ENCODE assay signal across 8 cellular contexts in genomic region chr11:125568970-125569912, GRCh38. TPM values are rescaled to one million over a fixed set of nuclear protein-coding genes. Genes with fewer than 3 reads are reported as not detected.
DNase-seq lines count a peak whose midpoint lies in the region; TF ChIP-seq lines count a peak whose summit lies in the region.

EI24 (plus strand) TSS chr11:125569477; CDS start chr11:125572528, 3,051 bp downstream.

- no peak within 1 kb of the TSS for H2BK20ac ChIP-seq in H9 (ENCODE audit: low read depth, low read length, poor library complexity, severe bottlenecking)

- H4K20me1 ChIP-seq in H9 (ENCODE audit: control insufficient read depth, insufficient read depth, insufficient read length) (no peaks in the 10 kb centered on the region), neural progenitor cell (ENCODE audit: low read depth) (peaks cover 10% of the 10 kb centered on the region)

- peak; percentile 82 for TF ChIP-seq CTCF in H9 (conservative IDR thresholded peaks at IDR 0.05)
- TF ChIP-seq CTCF in foreskin fibroblast (IDR thresholded peaks at IDR 0.05; ENCODE audit: low read depth, low read length) = peak; percentile 77
- TF ChIP-seq CTCF in neural progenitor cell (IDR thresholded peaks at IDR 0.05) = peak; percentile 78

- no peak within 1 kb of the TSS for H3K4ac ChIP-seq in H9 (ENCODE audit: low read depth, low read length)

- no peak within 1 kb of the TSS for H2AFZ ChIP-seq in H9 (ENCODE audit: low read length)
- H2AFZ ChIP-seq in neural progenitor cell (replicated peaks) = peak within 1 kb of the TSS; percentile 82

- H3K23ac ChIP-seq in H9 (ENCODE audit: insufficient read length, low read depth, low read length) = no peak within 1 kb of the TSS

- no peak within 1 kb of the TSS for H3K18ac ChIP-seq in H9 (ENCODE audit: insufficient read length, low read depth, low read length)

- H3K27me3 ChIP-seq in H9 (ENCODE audit: insufficient read depth, low read length) = no peaks in the 10 kb centered on the region
- no peaks in the 10 kb centered on the region for H3K27me3 ChIP-seq in neural progenitor cell

- H3F3A ChIP-seq in neural progenitor cell (ENCODE audit: low read depth) = no peaks in the 10 kb centered on the region

- no peak within 1 kb of the TSS for H3K56ac ChIP-seq in H9 (ENCODE audit: insufficient read length, low read depth, low read length)

- H3K4me3 Mint-ChIP-seq in H9 (peak within 1 kb of the TSS; percentile 82 to 89), neural progenitor cell (peak within 1 kb of the TSS; percentile 95)

- no peak within 1 kb of the TSS for H3T11ph ChIP-seq in H9 (ENCODE audit: low read length)

- H4K91ac ChIP-seq in H9 (ENCODE audit: insufficient read length, low read depth, low read length) = no peak within 1 kb of the TSS

- H3K9me3 ChIP-seq in H9 (ENCODE audit: control insufficient read depth, low read depth, low read length) (no peaks in the 10 kb centered on the region), neural progenitor cell (ENCODE audit: low read depth) (no peaks in the 10 kb centered on the region)

- H3K4me2 ChIP-seq in H9 (ENCODE audit: insufficient read depth, insufficient read length, low read length) (peak within 1 kb of the TSS; percentile 65), neural progenitor cell (peak within 1 kb of the TSS; percentile 90)

- H3K79me1 ChIP-seq in H9 (ENCODE audit: insufficient read depth, low read depth, low read length, poor library complexity, severe bottlenecking) = peaks cover 4% of the 10 kb centered on the region

- H4K8ac ChIP-seq in H9 (replicated peaks; ENCODE audit: insufficient read length, low read depth, low read length) = no peak within 1 kb of the TSS

- no peaks in the 10 kb centered on the region for H3K23me2 ChIP-seq in H9 (ENCODE audit: insufficient read length, low read depth, low read length, poor library complexity, severe bottlenecking)

- H3K27ac ChIP-seq in H9 (ENCODE audit: insufficient read length, low read depth, low read length) (no peak within 1 kb of the TSS), neural progenitor cell (no peak within 1 kb of the TSS)

- H3K36me3 ChIP-seq in neural progenitor cell = no peaks in the 10 kb centered on the region

- H3K36me3 Mint-ChIP-seq in H9 (ENCODE audit: insufficient read depth in 1 of 3, low read depth in 3 of 3) (peaks cover 18 to 26% (median 25%) of the 10 kb centered on the region in 3 experiments), neural progenitor cell (peaks cover 6% of the 10 kb centered on the region)

- WGBS in H9 (ENCODE audit: extremely low coverage, insufficient read length, low lambda C conversion rate) = no CpG with 5 or more reads among the region's 83 CpGs

- H3K4me3 ChIP-seq in foreskin fibroblast (ENCODE audit: low read depth in 1 of 2, low read length in 2 of 2) (peak within 1 kb of the TSS; percentile 92 to 99), neural progenitor cell (peak within 1 kb of the TSS; percentile 80)

- no peak within 1 kb of the TSS for H2BK12ac ChIP-seq in H9 (ENCODE audit: insufficient read length, low read depth, low read length)

- peaks cover 13% of the 10 kb centered on the region in 2 experiments for H3K4me1 Mint-ChIP-seq in H9
- H3K4me1 Mint-ChIP-seq in neural progenitor cell = peaks cover 16% of the 10 kb centered on the region

- H2BK120ac ChIP-seq in H9 (ENCODE audit: low read depth, low read length, poor library complexity, severe bottlenecking) = no peak within 1 kb of the TSS

- peaks cover 13 to 16% of the 10 kb centered on the region in 2 experiments; a peak in 4 of 5 replicates for H3K9me3 Mint-ChIP-seq in H9
- H3K9me3 Mint-ChIP-seq in neural progenitor cell = peaks cover 4% of the 10 kb centered on the region

- H3K27me3 Mint-ChIP-seq in H9 (ENCODE audit: low read depth) (no peaks in the 10 kb centered on the region; the same call in 1 of the 2 replicates), neural progenitor cell (ENCODE audit: insufficient read depth, low read depth) (peaks cover 2% of the 10 kb centered on the region)

- H3K4me1 ChIP-seq in H9 (ENCODE audit: insufficient read depth, low read length) (no peaks in the 10 kb centered on the region), neural progenitor cell (peaks cover 9% of the 10 kb centered on the region)

- H3K27ac Mint-ChIP-seq in H9 (peak within 1 kb of the TSS in 2 of 3 experiments; percentile 83 to 85; a peak in 3 of 7 replicates), neural progenitor cell (peak within 1 kb of the TSS; percentile 92)

- no peaks in the 10 kb centered on the region; the same call in 1 of the 2 replicates for H3K79me2 ChIP-seq in H9 (ENCODE audit: insufficient read depth, low read length)
- H3K79me2 ChIP-seq in neural progenitor cell (ENCODE audit: low read depth) = peaks cover 34% of the 10 kb centered on the region

- H3K9ac ChIP-seq in H9 (ENCODE audit: extremely low read depth, insufficient read length, low read length) = peak within 1 kb of the TSS; percentile 81
- H3K9ac ChIP-seq in neural progenitor cell = peak within 1 kb of the TSS; percentile 84

- H3K14ac ChIP-seq in H9 (ENCODE audit: insufficient read depth, low read length) = peak within 1 kb of the TSS; percentile 65

- no peak within 1 kb of the TSS for H2BK5ac ChIP-seq in H9 (ENCODE audit: insufficient read length, low read length)

- H2BK15ac ChIP-seq in H9 (ENCODE audit: low read depth, low read length) = no peak within 1 kb of the TSS

- DNase-seq in GDM1 (lab: John Stamatoyannopoulos, UW) (peak; percentile 88), H9 (peak; percentile 95), M059J (ENCODE audit: low read depth) (peak; percentile 91), SIG-M5 (lab: John Stamatoyannopoulos, UW) (peak; percentile 51), activated gamma-delta T cell treated with Interleukin-2 at 50 U/mL for 16 hours (peak; percentile 81), foreskin fibroblast (peak; percentile 94 to 98), neural progenitor cell (ENCODE audit: low spot score) (peak; percentile 98), stromal cell of bone marrow (ENCODE audit: low read depth) (peak; percentile 86)

- H4K5ac ChIP-seq in H9 (ENCODE audit: insufficient read length, low read depth, low read length) = no peak within 1 kb of the TSS

- H2AK5ac ChIP-seq in H9 (ENCODE audit: insufficient read length, low read length) = no peak within 1 kb of the TSS

RNA-seq across cellular contexts. Expression of gene EI24, which starts in this region (rescaled TPM):
- 146 and 151 TPM in 2 replicates for total RNA-seq in H9 (2021)
- total RNA-seq in M059J (2014; rRNA removed; shearing (Covaris generic)) = 108 and 118 TPM in 2 replicates
- total RNA-seq in neural progenitor cell (ENCODE audit: low replicate concordance) = 99.8 and 103 TPM in 2 replicates
